ENCODE assay signal across 18 cellular contexts in the genomic region with DNA sequence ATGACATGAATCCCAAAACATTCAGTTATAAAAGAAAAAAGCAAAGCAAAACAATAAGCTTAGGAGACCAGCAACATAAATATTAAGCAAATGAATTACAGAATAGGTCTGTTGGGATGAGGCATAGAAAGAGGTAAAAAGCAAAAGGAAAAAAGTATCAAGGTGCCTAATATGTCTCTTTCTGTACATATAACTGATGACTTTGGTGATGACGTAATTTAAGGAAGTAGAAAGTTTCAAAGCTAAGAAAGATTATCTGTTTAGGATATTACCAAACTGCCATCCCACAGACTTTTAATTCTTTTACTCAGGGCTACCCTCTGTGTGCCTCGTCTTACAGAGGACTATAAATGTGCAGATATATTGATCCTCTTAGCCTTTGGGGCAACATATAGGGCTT.
"Had no signal": no experiment of that assay in that cellular context is flagged by ENCODE, and none has a peak within 500 bp of the region (broad histone marks: within the 10 kb centered on the region; RNA-seq: fewer than 3 reads in every experiment).

No MANE protein-coding gene starts in this region.

- H3K36me3 Mint-ChIP-seq: naive thymus-derived CD8-positive, alpha-beta T cell; stimulated activated effector memory CD8-positive, alpha-beta T cell treated with anti-CD3 and anti-CD28 coated beads, Interleukin-12 subunit alpha, Interleukin-12 subunit beta, amount 100 ng/mL, for 72 hours; type B pancreatic cell had no signal

- H3K27ac Mint-ChIP-seq: naive thymus-derived CD8-positive, alpha-beta T cell; nephron progenitor cell; stimulated activated effector memory CD8-positive, alpha-beta T cell treated with anti-CD3 and anti-CD28 coated beads, Interleukin-12 subunit alpha, Interleukin-12 subunit beta, amount 100 ng/mL, for 72 hours; type B pancreatic cell had no signal

- DNase-seq: dorsolateral prefrontal cortex; effector CD4-positive, alpha-beta T cell; gastrocnemius medialis; head of caudate nucleus; left ventricle myocardium superior; lower lobe of right lung; naive thymus-derived CD8-positive, alpha-beta T cell; nephron progenitor cell; nucleus accumbens; sigmoid colon; stimulated activated CD4-positive, alpha-beta T cell treated with anti-CD3 and anti-CD28 coated beads, Interleukin-2, amount 100 ng/mL, for 24 hours; stimulated activated CD4-positive, alpha-beta T cell treated with anti-CD3 and anti-CD28 coated beads, Interleukin-4, amount 100 ng/mL, for 24 hours; stimulated activated naive CD4-positive, alpha-beta T cell treated with Interleukin-2 at 50 U/mL for 16 hours; stomach; testis; tibial artery had no signal

- H3K4me1 Mint-ChIP-seq: naive thymus-derived CD8-positive, alpha-beta T cell; stimulated activated effector memory CD8-positive, alpha-beta T cell treated with anti-CD3 and anti-CD28 coated beads, Interleukin-12 subunit alpha, Interleukin-12 subunit beta, amount 100 ng/mL, for 72 hours had no signal

- H3K9me3 Mint-ChIP-seq: type B pancreatic cell had no signal

- H3K4me3 Mint-ChIP-seq: naive thymus-derived CD8-positive, alpha-beta T cell; nephron progenitor cell; stimulated activated effector memory CD8-positive, alpha-beta T cell treated with anti-CD3 and anti-CD28 coated beads, Interleukin-12 subunit alpha, Interleukin-12 subunit beta, amount 100 ng/mL, for 72 hours; type B pancreatic cell had no signal

- H3K27me3 Mint-ChIP-seq: naive thymus-derived CD8-positive, alpha-beta T cell; type B pancreatic cell had no signal

- ATAC-seq: gastrocnemius medialis; left ventricle myocardium superior; naive thymus-derived CD8-positive, alpha-beta T cell; stimulated activated effector memory CD8-positive, alpha-beta T cell treated with anti-CD3 and anti-CD28 coated beads, Interleukin-12 subunit alpha, Interleukin-12 subunit beta, amount 100 ng/mL, for 72 hours had no signal
